In genomic region chr2:28628987-28629386, GRCh38 we compare ENCODE assay signal across 16 cellular contexts.
"Had no signal": no experiment of that assay in that cellular context is flagged by ENCODE, and none has a peak within 500 bp of the region (broad histone marks: within the 10 kb centered on the region; RNA-seq: fewer than 3 reads in every experiment).

No MANE protein-coding gene starts in this region.

- H3K27ac ChIP-seq: dorsolateral prefrontal cortex, SK-N-MC, suprapubic skin had no signal

- DNase-seq: activated CD4-positive, alpha-beta T cell treated with anti-CD3 and anti-CD28 coated beads, Interleukin-2, amount 50 U/mL, for 48 hours; activated CD4-positive, CD25-positive, alpha-beta regulatory T cell treated with anti-CD3 and anti-CD28 coated beads, Interleukin-2, amount 50 U/mL, for 72 hours; activated CD8-positive, alpha-beta memory T cell treated with anti-CD3 and anti-CD28 coated beads, Interleukin-2, amount 10 ng/mL, durations not matched to agents 7 days and 5 days; activated gamma-delta T cell; dorsolateral prefrontal cortex; erythroblast; hippocampal formation; lower lobe of right lung; nephron progenitor cell; T-cell had no signal

- H3K27me3 ChIP-seq: dorsolateral prefrontal cortex, suprapubic skin had no signal

- H3K4me3 Mint-ChIP-seq: activated CD8-positive, alpha-beta memory T cell treated with anti-CD3 and anti-CD28 coated beads, Interleukin-2, amount 10 ng/mL, durations not matched to agents 7 days and 5 days; activated T-cell treated with anti-CD3 and anti-CD28 coated beads, Interleukin-2, amount 50 U/mL, for 24 hours; mesothelial cell of epicardium; nephron progenitor cell; stimulated activated memory B cell treated with anti-CD40 and anti-IgM and Interleukin-4, amounts not matched to agents 10 μg/mL and 1 μg/mL and 100 μg/mL, for 72 hours; T-cell had no signal

- H3K9me3 ChIP-seq: lower lobe of right lung, suprapubic skin had no signal

- H3K27ac Mint-ChIP-seq: activated CD8-positive, alpha-beta memory T cell treated with anti-CD3 and anti-CD28 coated beads, Interleukin-2, amount 10 ng/mL, durations not matched to agents 7 days and 5 days; activated T-cell treated with anti-CD3 and anti-CD28 coated beads, Interleukin-2, amount 50 U/mL, for 24 hours; mesothelial cell of epicardium; nephron progenitor cell; progenitor cell of endocrine pancreas; stimulated activated memory B cell treated with anti-CD40 and anti-IgM and Interleukin-4, amounts not matched to agents 10 μg/mL and 1 μg/mL and 100 μg/mL, for 72 hours; T-cell had no signal

- H3K4me3 ChIP-seq: dorsolateral prefrontal cortex, lower lobe of right lung, SK-N-MC, suprapubic skin had no signal

- H3K36me3 Mint-ChIP-seq: mesothelial cell of epicardium; stimulated activated memory B cell treated with anti-CD40 and anti-IgM and Interleukin-4, amounts not matched to agents 10 μg/mL and 1 μg/mL and 100 μg/mL, for 72 hours; T-cell had no signal

- ATAC-seq: activated CD8-positive, alpha-beta memory T cell treated with anti-CD3 and anti-CD28 coated beads, Interleukin-2, amount 10 ng/mL, durations not matched to agents 7 days and 5 days; lower lobe of right lung; stimulated activated memory B cell treated with anti-CD40 and anti-IgM and Interleukin-4, amounts not matched to agents 10 μg/mL and 1 μg/mL and 100 μg/mL, for 72 hours; T-cell had no signal

- H3K27me3 Mint-ChIP-seq: activated CD8-positive, alpha-beta memory T cell treated with anti-CD3 and anti-CD28 coated beads, Interleukin-2, amount 10 ng/mL, durations not matched to agents 7 days and 5 days; activated T-cell treated with anti-CD3 and anti-CD28 coated beads, Interleukin-2, amount 50 U/mL, for 24 hours; progenitor cell of endocrine pancreas; stimulated activated memory B cell treated with anti-CD40 and anti-IgM and Interleukin-4, amounts not matched to agents 10 μg/mL and 1 μg/mL and 100 μg/mL, for 72 hours; T-cell had no signal

- H3K36me3 ChIP-seq: lower lobe of right lung, suprapubic skin had no signal

- H3K9me3 Mint-ChIP-seq: activated T-cell treated with anti-CD3 and anti-CD28 coated beads, Interleukin-2, amount 50 U/mL, for 24 hours; mesothelial cell of epicardium; nephron progenitor cell; stimulated activated memory B cell treated with anti-CD40 and anti-IgM and Interleukin-4, amounts not matched to agents 10 μg/mL and 1 μg/mL and 100 μg/mL, for 72 hours; T-cell had no signal
